8 cellular contexts compared by ENCODE assay signal in the genomic region with DNA sequence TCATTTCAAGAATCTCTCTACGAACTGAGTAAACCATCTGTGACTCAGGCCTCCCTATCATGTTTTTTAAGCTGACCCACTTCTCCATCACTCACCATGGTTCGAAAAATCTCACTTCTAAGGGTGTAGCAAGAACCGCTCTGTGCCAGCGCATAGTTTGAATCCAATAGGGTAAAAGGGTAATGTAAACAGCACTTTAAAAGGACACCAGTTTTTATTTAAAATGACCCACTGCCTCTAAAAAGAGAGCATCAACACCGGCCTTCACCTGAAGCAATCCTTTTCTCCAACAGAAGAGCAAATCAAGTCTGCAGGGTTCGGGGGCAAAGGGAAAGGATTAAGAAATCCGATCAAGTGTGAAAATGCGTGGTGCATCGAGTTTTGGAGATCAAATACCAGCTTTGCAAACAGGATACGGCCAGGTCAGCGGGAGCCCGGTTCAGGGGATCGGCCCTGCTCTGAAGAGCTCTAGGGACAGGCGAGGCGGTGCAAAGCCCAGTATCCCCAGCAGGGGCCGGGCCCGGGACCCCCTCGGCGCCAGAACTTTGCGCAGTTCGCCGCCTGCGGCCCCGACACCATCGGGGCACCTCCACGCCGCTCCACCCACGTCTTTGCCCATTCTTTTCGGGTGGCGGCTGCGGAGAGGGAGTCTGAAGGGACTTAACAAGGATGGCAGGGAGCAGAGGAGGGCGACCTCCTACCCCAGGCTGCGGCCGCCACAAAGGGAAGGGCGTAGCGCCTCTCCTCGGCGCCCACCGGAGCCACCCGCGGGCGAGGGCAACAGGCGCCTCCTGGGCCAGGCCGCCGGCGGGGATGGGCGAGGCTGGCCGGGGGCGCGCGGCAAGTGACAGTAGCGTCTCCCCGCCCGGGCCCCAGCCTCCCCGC. TPM values are rescaled to one million over a fixed set of nuclear protein-coding genes. Genes with fewer than 3 reads are reported as not detected.
DNase-seq lines count a peak whose midpoint lies in the region; ATAC-seq, FAIRE-seq and TF ChIP-seq lines count a peak whose summit lies in the region.

No MANE protein-coding gene starts in this region.

- H3K4me1 ChIP-seq in RWPE2 (ENCODE audit: insufficient read depth, poor library complexity, severe bottlenecking), result peaks cover 8% of the 10 kb centered on the region
- H3K4me1 ChIP-seq in pancreas, result peaks cover 0 to 28% (median 15%) of the 10 kb centered on the region in 3 donors
- H3K4me1 ChIP-seq in vagina, result peaks cover 34% of the 10 kb centered on the region

- peak overlapping the region; percentile 92 to 98 for H3K4me3 Mint-ChIP-seq in CD14-positive monocyte
- peak overlapping the region; percentile 94 for H3K4me3 Mint-ChIP-seq in activated naive CD8-positive, alpha-beta T cell treated with anti-CD3 and anti-CD28 coated beads for 36 hours

- H3K4me1 Mint-ChIP-seq in CD14-positive monocyte, result peaks cover 25% of the 10 kb centered on the region
- H3K4me1 Mint-ChIP-seq in activated naive CD8-positive, alpha-beta T cell treated with anti-CD3 and anti-CD28 coated beads for 36 hours, result peaks cover 56% of the 10 kb centered on the region

- TF ChIP-seq CTCF in CD14-positive monocyte (IDR thresholded peaks at IDR 0.05) (peak; percentile 21), RWPE2 (IDR thresholded peaks at IDR 0.05; ENCODE audit: poor library complexity, severe bottlenecking) (peak; percentile 33), pancreas (IDR thresholded peaks at IDR 0.05) (peak in 1 of 4 donors; percentile 13), vagina (IDR thresholded peaks at IDR 0.05) (peak in 1 of 3 experiments; percentile 38)

- H3K27me3 ChIP-seq in RWPE2 (ENCODE audit: insufficient read depth, poor library complexity, severe bottlenecking), result no peaks in the 10 kb centered on the region
- H3K27me3 ChIP-seq in pancreas, result no peaks in the 10 kb centered on the region
- H3K27me3 ChIP-seq in vagina, result no peaks in the 10 kb centered on the region

- H3K9me3 Mint-ChIP-seq in CD14-positive monocyte, result peaks cover 0 to 6% (median 0%) of the 10 kb centered on the region in 7 donors
- no peaks in the 10 kb centered on the region for H3K9me3 Mint-ChIP-seq in activated naive CD8-positive, alpha-beta T cell treated with anti-CD3 and anti-CD28 coated beads for 36 hours

- DNase-seq in CD14-positive monocyte (ENCODE audit: low spot score), result peak; percentile 45
- DNase-seq in GM19240 (ENCODE audit: insufficient read length, low spot score), result peak; percentile 42
- DNase-seq in RWPE2 (ENCODE audit: low spot score), result no peak
- DNase-seq in activated naive CD8-positive, alpha-beta T cell treated with anti-CD3 and anti-CD28 coated beads for 36 hours, result peak; percentile 61
- peak; percentile 78 for DNase-seq in cardiac septum (ENCODE audit: low spot score)
- peak in 5 of 6 donors; percentile 38 to 84 (median 57) for DNase-seq in pancreas
- peak in 1 of 2 donors; percentile 90 for DNase-seq in vagina (ENCODE audit: extremely low spot score in 2 of 2)

- H3K36me3 Mint-ChIP-seq in CD14-positive monocyte, result peaks cover 0 to 3% of the 10 kb centered on the region in 2 donors
- peaks cover 4% of the 10 kb centered on the region for H3K36me3 Mint-ChIP-seq in activated naive CD8-positive, alpha-beta T cell treated with anti-CD3 and anti-CD28 coated beads for 36 hours

- ATAC-seq in HG03342 (IDR thresholded peaks at IDR 0.05; ENCODE audit: unreplicated experiment) (peak; percentile 37), RWPE2 (ENCODE audit: low read depth) (peak; percentile 69), pancreas (peak; percentile 32 to 48 (median 40))

- intact Hi-C loops in CD14-positive monocyte (cut with micrococcal nuclease), result loop anchor here (5.0 to 10.0 kb wide), 3 partner anchors 63 to 215 kb away; a partner anchor contains a TSS
- intact Hi-C loops in cardiac septum (cut with DNase I), result no loop called here
- intact Hi-C loops in pancreas (cut with DNase I), result no loop called here
- intact Hi-C loops in vagina (cut with DNase I), result no loop called here

- H3K9me3 ChIP-seq in RWPE2 (ENCODE audit: severe bottlenecking), result peaks cover 3% of the 10 kb centered on the region
- no peaks in the 10 kb centered on the region for H3K9me3 ChIP-seq in pancreas
- no peaks in the 10 kb centered on the region for H3K9me3 ChIP-seq in vagina

- H3K27ac ChIP-seq in RWPE2 (ENCODE audit: poor library complexity, severe bottlenecking), result peak overlapping the region; percentile 51
- peak overlapping the region; percentile 65 to 85 (median 80) for H3K27ac ChIP-seq in pancreas
- H3K27ac ChIP-seq in vagina, result peak overlapping the region; percentile 92

- peaks cover 38 to 46% (median 42%) of the 10 kb centered on the region in 3 donors for H3K27me3 Mint-ChIP-seq in CD14-positive monocyte (ENCODE audit: low read depth in 3 of 3)
- no peaks in the 10 kb centered on the region for H3K27me3 Mint-ChIP-seq in activated naive CD8-positive, alpha-beta T cell treated with anti-CD3 and anti-CD28 coated beads for 36 hours

- peak overlapping the region; percentile 97 for H3K4me3 ChIP-seq in RWPE2 (ENCODE audit: severe bottlenecking)
- H3K4me3 ChIP-seq in pancreas, result peak overlapping the region; percentile 63 to 96 (median 86)
- H3K4me3 ChIP-seq in vagina, result peak overlapping the region; percentile 95 to 96

- H3K36me3 ChIP-seq in RWPE2 (ENCODE audit: low read depth), result no peaks in the 10 kb centered on the region; the same call in 1 of the 2 replicates
- no peaks in the 10 kb centered on the region for H3K36me3 ChIP-seq in pancreas
- no peaks in the 10 kb centered on the region for H3K36me3 ChIP-seq in vagina

- 0 to 1% methylated on average over 38 to 55 of the region's 55 CpGs for WGBS in pancreas, 2 donors

- FAIRE-seq in pancreas (lab: Jason Lieb, UNC), result no peak

- H3K27ac Mint-ChIP-seq in CD14-positive monocyte, result peak overlapping the region in 1 of 7 donors; percentile 13
- peak overlapping the region; percentile 85 for H3K27ac Mint-ChIP-seq in activated naive CD8-positive, alpha-beta T cell treated with anti-CD3 and anti-CD28 coated beads for 36 hours

- no peak for TF ChIP-seq POLR2A in vagina (IDR thresholded peaks at IDR 0.05)

RNA-seq across cellular contexts. Expression of a gene that starts 0.8 kb away (rescaled TPM):
- polyA plus RNA-seq in CD14-positive monocyte, result 1 to 10 TPM in 1 of 2 donors, under 1 TPM in 1; 0.36 to 1.1 TPM
- 10 to 100 TPM; 11.3 to 11.7 TPM for total RNA-seq in activated naive CD8-positive, alpha-beta T cell treated with anti-CD3 and anti-CD28 coated beads for 36 hours
- total RNA-seq in cardiac septum, result 11.0 TPM
- total RNA-seq in pancreas, result 10 to 100 TPM in 1 of 6 donors, 1 to 10 TPM in 5; 4.7 to 13.9 (median 7.3) TPM
- polyA plus RNA-seq in pancreas, result 1 to 10 TPM; 5.9 to 6.0 TPM
- 15.2 TPM for total RNA-seq in vagina

Comparison
In these comparisons a context has a peak if more than half of its experiments do, and no peak if none do; other contexts are left out.
1. intact Hi-C loops: an anchor here in CD14-positive monocyte (5.0 to 10.0 kb wide); none called in cardiac septum, pancreas and vagina.